In genomic region chr15:68382286-68383007, GRCh38 we compare ENCODE assay signal across 1 cellular context.
TF ChIP-seq lines count a peak whose summit lies in the region.

No MANE protein-coding gene starts in this region.

TF ChIP-seq in K562, 482 proteins besides CTCF, POLR2A, EP300 and RAD21 (continued from another document):
- no peak for TF ChIP-seq ZNF318 (IDR thresholded peaks at IDR 0.05; ENCODE audit: borderline replicate concordance in 1 of 2, low read depth in 1 of 2)
- TF ChIP-seq FOSL1 (tag; conservative IDR thresholded peaks at IDR 0.05) = 0 out of 2 replicates have a peak, but pooled peaks have one; percentile 13
- TF ChIP-seq STAT5A (IDR thresholded peaks at IDR 0.05; ENCODE audit: borderline replicate concordance, low read length) = no peak
- no peak for TF ChIP-seq ZNF253 (CRISPR knock-in tag; conservative IDR thresholded peaks at IDR 0.05)
